In the genomic region with DNA sequence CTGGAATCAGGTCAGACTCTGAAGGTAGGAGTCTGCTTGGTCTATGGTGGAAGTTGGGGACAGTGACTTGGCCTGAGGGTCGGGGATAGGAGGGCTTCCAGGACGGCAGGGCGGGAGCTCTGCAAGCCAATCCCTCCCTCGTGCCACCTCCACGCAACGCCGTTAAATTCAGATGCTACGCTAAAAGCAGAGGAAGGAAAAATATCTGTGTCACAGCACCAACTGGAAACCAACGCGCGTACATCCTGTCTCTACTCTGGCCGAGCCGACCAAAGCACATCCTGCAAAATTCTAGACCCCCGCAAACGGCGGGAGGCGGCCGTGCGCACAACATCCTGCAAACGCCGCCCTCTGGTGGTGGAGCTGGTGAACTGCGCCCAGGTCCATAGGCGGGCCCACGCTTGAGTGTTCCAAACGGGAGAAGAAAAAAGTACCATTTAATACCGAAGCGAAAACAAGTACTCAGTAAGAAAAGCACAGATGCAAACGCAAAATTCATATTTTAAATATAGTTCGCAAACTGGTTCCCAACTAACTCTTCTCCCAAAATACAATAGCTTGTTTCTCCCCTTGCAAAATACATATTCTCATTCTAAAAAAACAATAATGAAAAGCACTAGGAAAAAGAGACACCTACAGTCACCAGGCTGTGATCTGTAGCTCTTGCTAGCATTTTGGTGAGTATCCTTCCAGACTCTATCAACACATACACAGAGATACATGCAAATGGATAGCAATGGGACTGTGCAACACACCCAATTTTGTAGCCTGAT, we compare ENCODE assay signal across 8 cellular contexts. TPM values are rescaled to one million over a fixed set of nuclear protein-coding genes. Genes with fewer than 3 reads are reported as not detected.
DNase-seq lines count a peak whose midpoint lies in the region; TF ChIP-seq lines count a peak whose summit lies in the region.

No MANE protein-coding gene starts in this region.

- H3K4me1 ChIP-seq in spleen, result peaks cover 0 to 14% (median 9%) of the 10 kb centered on the region in 6 donors

- intact Hi-C loops in spleen (cut with DNase I; ENCODE audit: low total_unique reads), result loop anchor here (2.0 kb wide), 1 partner anchor 109 kb away; no protein-coding TSS in a partner anchor

- H3K4me3 Mint-ChIP-seq in HFFc6 (peak overlapping the region; percentile 83), brain (peak overlapping the region; percentile 34 to 77 (median 71))

- H3K36me3 Mint-ChIP-seq in HFFc6 (ENCODE audit: low read depth) (no peaks in the 10 kb centered on the region), brain (peaks cover 6% of the 10 kb centered on the region)

- H3K36me3 ChIP-seq in spleen, result no peaks in the 10 kb centered on the region

- peak overlapping the region in 6 of 8 donors; percentile 12 to 74 (median 56) for H3K27ac ChIP-seq in spleen

- H3K27me3 Mint-ChIP-seq in HFFc6 (ENCODE audit: insufficient read depth) (peaks cover 7% of the 10 kb centered on the region), brain (peaks cover 11% of the 10 kb centered on the region)

- H3K9me3 ChIP-seq in spleen, result no peaks in the 10 kb centered on the region

- WGBS in spleen, 5 donors, result 1 to 4% (median 3%) methylated on average over 26 to 29 of the region's 29 CpGs

- H3K27ac Mint-ChIP-seq in HFFc6 (peak overlapping the region; percentile 40; the same call in 1 of the 2 replicates), brain (no peak overlapping the region)

- H3K4me1 Mint-ChIP-seq in HFFc6 (ENCODE audit: low read depth), result peaks cover 21% of the 10 kb centered on the region
- H3K4me1 Mint-ChIP-seq in brain, result peaks cover 26% of the 10 kb centered on the region

- no peak for TF ChIP-seq POLR2A in spleen (IDR thresholded peaks at IDR 0.05)

- no peak overlapping the region for H3K4me3 ChIP-seq in GM12875 (ENCODE audit: low read depth, low read length)
- H3K4me3 ChIP-seq in spleen, result peak overlapping the region in 3 of 8 donors; percentile 14 to 59 (median 17)

- DNase-seq in HFFc6 (peak; percentile 55), NCI-H1105 treated with DMSO at 0.1 percent for 48 hours (lab: John Stamatoyannopoulos, UW) (peak; percentile 54), UCSD-AML1 (lab: John Stamatoyannopoulos, UW; ENCODE audit: unreplicated experiment) (peak; percentile 73), iPS-NIHi11 (ENCODE audit: low spot score) (peak; percentile 83), spleen (peak; percentile 93), NK-92 (lab: John Stamatoyannopoulos, UW; ENCODE audit: unreplicated experiment) (no peak)

- no peaks in the 10 kb centered on the region for H3K9me3 Mint-ChIP-seq in HFFc6
- peaks cover 0 to 10% (median 3%) of the 10 kb centered on the region in 5 experiments for H3K9me3 Mint-ChIP-seq in brain

- TF ChIP-seq CTCF in GM12875 (IDR thresholded peaks at IDR 0.05; ENCODE audit: borderline replicate concordance, insufficient read depth, low read depth, low read length), result peak; percentile 91
- TF ChIP-seq CTCF in HFFc6 (IDR thresholded peaks at IDR 0.05), result peak; percentile 100
- peak; percentile 98 to 100 for TF ChIP-seq CTCF in brain (conservative IDR thresholded peaks at IDR 0.05)
- peak; percentile 85 to 99 (median 96) for TF ChIP-seq CTCF in spleen (IDR thresholded peaks at IDR 0.05 in 8 of 11, conservative IDR thresholded peaks at IDR 0.05 in 3 of 11)

- H3K27me3 ChIP-seq in spleen (replicated peaks in 1 of 7), result peaks cover 0 to 17% (median 1%) of the 10 kb centered on the region in 7 donors

RNA-seq across cellular contexts. Expression of a gene that starts 45.7 kb away (rescaled TPM):
- 10 to 100 TPM; 16.6 to 19.4 (median 17.7) TPM for total RNA-seq in HFFc6 (2021; fragmentation: NEBNext Ultra II Directional; extraction: Animal tissue kit (Norgen Biotek cat#: 25700))
- polyA plus RNA-seq in brain (ENCODE audit: insufficient read depth, low read depth, low replicate concordance) (11.6 TPM), spleen (1 to 10 TPM; 1.5 to 3.6 (median 1.8) TPM)
- 10 to 100 TPM in 4 of 7 donors, 1 to 10 TPM in 3; 5.6 to 16.5 (median 11.0) TPM for total RNA-seq in spleen
